In genomic region chr13:99119686-99120085, GRCh38 we compare ENCODE assay signal across 16 cellular contexts.
DNase-seq lines count a peak whose midpoint lies in the region; ATAC-seq lines count a peak whose summit lies in the region.
"Had no signal": no experiment of that assay in that cellular context is flagged by ENCODE, and none has a peak within 500 bp of the region (broad histone marks: within the 10 kb centered on the region; RNA-seq: fewer than 3 reads in every experiment).

No MANE protein-coding gene starts in this region.

- H3K4me3 Mint-ChIP-seq in activated T-cell treated with anti-CD3 and anti-CD28 coated beads, Interleukin-2, amount 50 U/mL, for 24 hours, result no peak overlapping the region
- H3K4me3 Mint-ChIP-seq in naive B cell, result no peak overlapping the region
- H3K4me3 Mint-ChIP-seq in stimulated activated effector memory CD8-positive, alpha-beta T cell treated with anti-CD3 and anti-CD28 coated beads, Interleukin-12 subunit alpha, Interleukin-12 subunit beta, amount 100 ng/mL, for 72 hours, result peak overlapping the region; percentile 25
- H3K4me3 Mint-ChIP-seq: brain had no signal

- H3K4me3 ChIP-seq in SJCRH30, result no peak overlapping the region
- H3K4me3 ChIP-seq: prostate gland had no signal

- peak; percentile 71 for ATAC-seq in naive B cell (ENCODE audit: low read depth in 2 of 2)
- ATAC-seq in stimulated activated effector memory CD8-positive, alpha-beta T cell treated with anti-CD3 and anti-CD28 coated beads, Interleukin-12 subunit alpha, Interleukin-12 subunit beta, amount 100 ng/mL, for 72 hours, result peak; percentile 90

- peaks cover 21% of the 10 kb centered on the region for H3K4me1 ChIP-seq in SJCRH30
- H3K4me1 ChIP-seq: prostate gland had no signal

- no peaks in the 10 kb centered on the region for H3K27me3 Mint-ChIP-seq in activated T-cell treated with anti-CD3 and anti-CD28 coated beads, Interleukin-2, amount 50 U/mL, for 24 hours
- peaks cover 12 to 23% (median 21%) of the 10 kb centered on the region in 3 donors for H3K27me3 Mint-ChIP-seq in naive B cell
- H3K27me3 Mint-ChIP-seq: brain had no signal

- DNase-seq in activated CD8-positive, alpha-beta memory T cell treated with anti-CD3 and anti-CD28 coated beads, Interleukin-2, amount 50 U/mL, for 24 hours (ENCODE audit: extremely low read depth), result peak; percentile 31
- DNase-seq in activated CD8-positive, alpha-beta memory T cell treated with anti-CD3 and anti-CD28 coated beads for 24 hours, result no peak
- peak; percentile 50 for DNase-seq in activated T-cell treated with anti-CD3 and anti-CD28 coated beads, Interleukin-2, amount 50 U/mL, for 24 hours
- peak; percentile 9 for DNase-seq in naive B cell
- no peak for DNase-seq in stimulated activated effector memory CD8-positive, alpha-beta T cell treated with anti-CD3 and anti-CD28 coated beads, Interleukin-12 subunit alpha, Interleukin-12 subunit beta, amount 100 ng/mL, for 72 hours (ENCODE audit: low spot score in 2 of 2)
- DNase-seq in HuH-7 (ENCODE audit: low spot score), result no peak
- no peak for DNase-seq in NCI-H2227 (lab: John Stamatoyannopoulos, UW; ENCODE audit: unreplicated experiment)
- no peak for DNase-seq in SJCRH30
- DNase-seq: ACHN, Calu3, HCEC 1CT, NCI-H1930, RPMI8226, T1000 had no signal

- peaks cover 6% of the 10 kb centered on the region for H3K36me3 Mint-ChIP-seq in activated T-cell treated with anti-CD3 and anti-CD28 coated beads, Interleukin-2, amount 50 U/mL, for 24 hours (ENCODE audit: low read depth)
- H3K36me3 Mint-ChIP-seq in naive B cell, result no peaks in the 10 kb centered on the region
- no peaks in the 10 kb centered on the region for H3K36me3 Mint-ChIP-seq in stimulated activated effector memory CD8-positive, alpha-beta T cell treated with anti-CD3 and anti-CD28 coated beads, Interleukin-12 subunit alpha, Interleukin-12 subunit beta, amount 100 ng/mL, for 72 hours
- H3K36me3 Mint-ChIP-seq: brain had no signal

- peaks cover 17% of the 10 kb centered on the region for H3K9me3 Mint-ChIP-seq in activated T-cell treated with anti-CD3 and anti-CD28 coated beads, Interleukin-2, amount 50 U/mL, for 24 hours
- H3K9me3 Mint-ChIP-seq in naive B cell, result peaks cover 0 to 7% (median 5%) of the 10 kb centered on the region in 7 donors
- H3K9me3 Mint-ChIP-seq in stimulated activated effector memory CD8-positive, alpha-beta T cell treated with anti-CD3 and anti-CD28 coated beads, Interleukin-12 subunit alpha, Interleukin-12 subunit beta, amount 100 ng/mL, for 72 hours, result peaks cover 5% of the 10 kb centered on the region

- H3K4me1 Mint-ChIP-seq in activated T-cell treated with anti-CD3 and anti-CD28 coated beads, Interleukin-2, amount 50 U/mL, for 24 hours (ENCODE audit: low read depth), result peaks cover 47% of the 10 kb centered on the region
- H3K4me1 Mint-ChIP-seq in naive B cell, result peaks cover 0 to 10% (median 4%) of the 10 kb centered on the region in 3 donors
- H3K4me1 Mint-ChIP-seq in stimulated activated effector memory CD8-positive, alpha-beta T cell treated with anti-CD3 and anti-CD28 coated beads, Interleukin-12 subunit alpha, Interleukin-12 subunit beta, amount 100 ng/mL, for 72 hours, result peaks cover 34% of the 10 kb centered on the region

- 0 out of 2 replicates have a peak, but pooled peaks cover 3% of the 10 kb centered on the region for H3K27me3 ChIP-seq in SJCRH30

- H3K36me3 ChIP-seq in SJCRH30, result no peaks in the 10 kb centered on the region
- H3K36me3 ChIP-seq: prostate gland had no signal

- no peak overlapping the region for H3K27ac ChIP-seq in SJCRH30
- H3K27ac ChIP-seq: prostate gland had no signal

- no peaks in the 10 kb centered on the region for H3K9me3 ChIP-seq in SJCRH30 (replicated peaks)
- H3K9me3 ChIP-seq: prostate gland had no signal

- H3K27ac Mint-ChIP-seq in activated T-cell treated with anti-CD3 and anti-CD28 coated beads, Interleukin-2, amount 50 U/mL, for 24 hours, result peak overlapping the region; percentile 34
- H3K27ac Mint-ChIP-seq in naive B cell, result no peak overlapping the region
- H3K27ac Mint-ChIP-seq in stimulated activated effector memory CD8-positive, alpha-beta T cell treated with anti-CD3 and anti-CD28 coated beads, Interleukin-12 subunit alpha, Interleukin-12 subunit beta, amount 100 ng/mL, for 72 hours, result peak overlapping the region; percentile 16
- H3K27ac Mint-ChIP-seq: brain had no signal

Comparison
In these comparisons a context has a peak if more than half of its experiments do, and no peak if none do; other contexts are left out.
1. DNase-seq: peak in activated CD8-positive, alpha-beta memory T cell treated with anti-CD3 and anti-CD28 coated beads, Interleukin-2, amount 50 U/mL, for 24 hours (single experiment), activated T-cell treated with anti-CD3 and anti-CD28 coated beads, Interleukin-2, amount 50 U/mL, for 24 hours (single experiment) and naive B cell (single experiment); none in activated CD8-positive, alpha-beta memory T cell treated with anti-CD3 and anti-CD28 coated beads for 24 hours (single experiment), stimulated activated effector memory CD8-positive, alpha-beta T cell treated with anti-CD3 and anti-CD28 coated beads, Interleukin-12 subunit alpha, Interleukin-12 subunit beta, amount 100 ng/mL, for 72 hours (0 of 2), HuH-7 (single experiment), NCI-H2227 (single experiment) and SJCRH30 (0 of 2).
2. H3K27ac Mint-ChIP-seq: peak in activated T-cell treated with anti-CD3 and anti-CD28 coated beads, Interleukin-2, amount 50 U/mL, for 24 hours (single experiment) and stimulated activated effector memory CD8-positive, alpha-beta T cell treated with anti-CD3 and anti-CD28 coated beads, Interleukin-12 subunit alpha, Interleukin-12 subunit beta, amount 100 ng/mL, for 72 hours (single experiment); none in naive B cell (0 of 6).